Comparison of ENCODE assay signal across 12 cellular contexts in genomic region chr2:201987426-201987825, GRCh38.
"Had no signal": no experiment of that assay in that cellular context is flagged by ENCODE, and none has a peak within 500 bp of the region (broad histone marks: within the 10 kb centered on the region; RNA-seq: fewer than 3 reads in every experiment).

No MANE protein-coding gene starts in this region.

- H3K27me3 Mint-ChIP-seq: activated T-cell treated with anti-CD3 and anti-CD28 coated beads, Interleukin-2, amount 50 U/mL, for 24 hours had no signal

- ATAC-seq: activated CD8-positive, alpha-beta memory T cell treated with anti-CD3 and anti-CD28 coated beads, Interleukin-2, amount 10 ng/mL, durations not matched to agents 7 days and 5 days; gastroesophageal sphincter had no signal

- H3K36me3 Mint-ChIP-seq: activated CD8-positive, alpha-beta memory T cell treated with anti-CD3 and anti-CD28 coated beads, Interleukin-2, amount 10 ng/mL, durations not matched to agents 7 days and 5 days; activated naive CD4-positive, alpha-beta T cell treated with anti-CD3 and anti-CD28 coated beads, Interleukin-2, amount 10 ng/mL, durations not matched to agents 7 days and 5 days; naive B cell; neural progenitor cell had no signal

- H3K4me3 Mint-ChIP-seq: activated CD8-positive, alpha-beta memory T cell treated with anti-CD3 and anti-CD28 coated beads, Interleukin-2, amount 10 ng/mL, durations not matched to agents 7 days and 5 days; activated naive CD4-positive, alpha-beta T cell treated with anti-CD3 and anti-CD28 coated beads, Interleukin-2, amount 10 ng/mL, durations not matched to agents 7 days and 5 days; activated T-cell treated with anti-CD3 and anti-CD28 coated beads, Interleukin-2, amount 50 U/mL, for 24 hours; naive B cell; neural progenitor cell had no signal

- H3K27ac Mint-ChIP-seq: activated CD8-positive, alpha-beta memory T cell treated with anti-CD3 and anti-CD28 coated beads, Interleukin-2, amount 10 ng/mL, durations not matched to agents 7 days and 5 days; activated naive CD4-positive, alpha-beta T cell treated with anti-CD3 and anti-CD28 coated beads, Interleukin-2, amount 10 ng/mL, durations not matched to agents 7 days and 5 days; activated T-cell treated with anti-CD3 and anti-CD28 coated beads, Interleukin-2, amount 50 U/mL, for 24 hours; naive B cell; neural progenitor cell had no signal

- H3K4me1 Mint-ChIP-seq: activated CD8-positive, alpha-beta memory T cell treated with anti-CD3 and anti-CD28 coated beads, Interleukin-2, amount 10 ng/mL, durations not matched to agents 7 days and 5 days; activated naive CD4-positive, alpha-beta T cell treated with anti-CD3 and anti-CD28 coated beads, Interleukin-2, amount 10 ng/mL, durations not matched to agents 7 days and 5 days had no signal

- DNase-seq: activated CD4-positive, alpha-beta T cell treated with anti-CD3 and anti-CD28 coated beads for 1 hour; activated CD4-positive, alpha-beta T cell treated with anti-CD3 and anti-CD28 coated beads, Interleukin-2, amount 50 U/mL, for 4 hours; activated CD8-positive, alpha-beta memory T cell treated with anti-CD3 and anti-CD28 coated beads, Interleukin-2, amount 10 ng/mL, durations not matched to agents 7 days and 5 days; activated naive CD4-positive, alpha-beta T cell treated with anti-CD3 and anti-CD28 coated beads, Interleukin-2, amount 10 ng/mL, durations not matched to agents 7 days and 5 days; activated T-cell treated with anti-CD3 and anti-CD28 coated beads, Interleukin-2, amount 50 U/mL, for 24 hours; erythroblast; midbrain; naive B cell; stimulated activated CD4-positive, alpha-beta T cell treated with anti-CD3 and anti-CD28 coated beads, Interleukin-12 subunit alpha, Interleukin-12 subunit beta, amount 100 ng/mL, for 4 hours; stimulated activated CD4-positive, alpha-beta T cell treated with anti-CD3 and anti-CD28 coated beads, Interleukin-2, amount 100 ng/mL, for 24 hours had no signal

- H3K9me3 Mint-ChIP-seq: activated naive CD4-positive, alpha-beta T cell treated with anti-CD3 and anti-CD28 coated beads, Interleukin-2, amount 10 ng/mL, durations not matched to agents 7 days and 5 days; activated T-cell treated with anti-CD3 and anti-CD28 coated beads, Interleukin-2, amount 50 U/mL, for 24 hours; naive B cell; neural progenitor cell had no signal
